Comparison of ENCODE assay signal across 8 cellular contexts in genomic region chr11:33259869-33260268, GRCh38. TPM values are rescaled to one million over a fixed set of nuclear protein-coding genes. Genes with fewer than 3 reads are reported as not detected.
DNase-seq lines count a peak whose midpoint lies in the region; ATAC-seq, FAIRE-seq and TF ChIP-seq lines count a peak whose summit lies in the region.

No MANE protein-coding gene starts in this region.

- WGBS in thyroid gland, 2 donors = 52 to 55% methylated on average over 2 of the region's 2 CpGs

- intact Hi-C loops in activated T-helper 2 cell treated with anti-CD3 and anti-CD28 coated beads, Interferon-gamma antibody, Interleukin-2, Interleukin-4, amounts not matched to agents 10 μg/mL and 5 μg/mL and 100 μg/mL, durations not matched to agents 14 hours and 24 hours and 36 hours (cut with micrococcal nuclease) = loop anchor here (5.0 to 10.0 kb wide), 3 partner anchors 65 to 792 kb away; partner anchors contain the start of genes CAPRIN1 and DEPDC7
- intact Hi-C loops in kidney (cut with DNase I) = no loop called here
- intact Hi-C loops in thyroid gland (cut with DNase I) = loop anchor here (5.0 kb wide), 1 partner anchor 93 kb away; no protein-coding TSS in a partner anchor

- no peak for ATAC-seq in activated CD4-positive, CD25-positive, alpha-beta regulatory T cell treated with anti-CD3 and anti-CD28 coated beads, Interleukin-2, amount 50 U/mL, for 24 hours
- no peak for ATAC-seq in HG02840 (IDR thresholded peaks at IDR 0.05; ENCODE audit: low FRiP score, unreplicated experiment)

- H3K4me3 Mint-ChIP-seq in activated T-cell treated with anti-CD3 and anti-CD28 coated beads, Interleukin-2, amount 50 U/mL, for 24 hours = peak overlapping the region; percentile 97
- peak overlapping the region; percentile 33 for H3K4me3 Mint-ChIP-seq in activated T-helper 2 cell treated with anti-CD3 and anti-CD28 coated beads, Interferon-gamma antibody, Interleukin-2, Interleukin-4, amounts not matched to agents 10 μg/mL and 5 μg/mL and 100 μg/mL, durations not matched to agents 14 hours and 24 hours and 36 hours (ENCODE audit: low read depth)

- H3K9me3 ChIP-seq in kidney (ENCODE audit: control insufficient read depth in 1 of 2, low read length in 2 of 2) (no peaks in the 10 kb centered on the region), thyroid gland (no peaks in the 10 kb centered on the region), WERI-Rb-1 (ENCODE audit: severe bottlenecking) (no peaks in the 10 kb centered on the region)

- peaks cover 0 to 18% of the 10 kb centered on the region in 2 donors for H3K4me1 ChIP-seq in kidney (ENCODE audit: control insufficient read depth in 1 of 2, insufficient read depth in 1 of 2, low read depth in 1 of 2, low read length in 2 of 2)
- H3K4me1 ChIP-seq in thyroid gland = peaks cover 41 to 42% of the 10 kb centered on the region in 2 donors

- TF ChIP-seq CTCF in kidney (IDR thresholded peaks at IDR 0.05; ENCODE audit: borderline replicate concordance, extremely low read depth, insufficient read depth) (no peak), thyroid gland (IDR thresholded peaks at IDR 0.05) (no peak), WERI-Rb-1 (IDR thresholded peaks at IDR 0.05; ENCODE audit: low read depth, low read length) (no peak)

- peak overlapping the region; percentile 6 for H3K27ac Mint-ChIP-seq in activated T-cell treated with anti-CD3 and anti-CD28 coated beads, Interleukin-2, amount 50 U/mL, for 24 hours
- no peak overlapping the region for H3K27ac Mint-ChIP-seq in activated T-helper 2 cell treated with anti-CD3 and anti-CD28 coated beads, Interferon-gamma antibody, Interleukin-2, Interleukin-4, amounts not matched to agents 10 μg/mL and 5 μg/mL and 100 μg/mL, durations not matched to agents 14 hours and 24 hours and 36 hours

- H3K27me3 Mint-ChIP-seq in activated T-cell treated with anti-CD3 and anti-CD28 coated beads, Interleukin-2, amount 50 U/mL, for 24 hours = no peaks in the 10 kb centered on the region
- H3K27me3 Mint-ChIP-seq in activated T-helper 2 cell treated with anti-CD3 and anti-CD28 coated beads, Interferon-gamma antibody, Interleukin-2, Interleukin-4, amounts not matched to agents 10 μg/mL and 5 μg/mL and 100 μg/mL, durations not matched to agents 14 hours and 24 hours and 36 hours (ENCODE audit: low read depth) = no peaks in the 10 kb centered on the region

- no peaks in the 10 kb centered on the region for H3K9me3 Mint-ChIP-seq in activated T-cell treated with anti-CD3 and anti-CD28 coated beads, Interleukin-2, amount 50 U/mL, for 24 hours
- H3K9me3 Mint-ChIP-seq in activated T-helper 2 cell treated with anti-CD3 and anti-CD28 coated beads, Interferon-gamma antibody, Interleukin-2, Interleukin-4, amounts not matched to agents 10 μg/mL and 5 μg/mL and 100 μg/mL, durations not matched to agents 14 hours and 24 hours and 36 hours = peaks cover 5% of the 10 kb centered on the region

- no peak for FAIRE-seq in kidney (lab: Jason Lieb, UNC)

- no peak for DNase-seq in activated T-cell treated with anti-CD3 and anti-CD28 coated beads, Interleukin-2, amount 50 U/mL, for 24 hours
- no peak for DNase-seq in activated T-cell treated with anti-CD3 and anti-CD28 coated beads, Interleukin-2, amount 50 U/mL, for 1 hour
- no peak for DNase-seq in activated T-helper 2 cell treated with anti-CD3 and anti-CD28 coated beads, Interferon-gamma antibody, Interleukin-2, Interleukin-4, amounts not matched to agents 10 μg/mL and 5 μg/mL and 100 μg/mL, durations not matched to agents 14 hours and 24 hours and 36 hours (ENCODE audit: low spot score)
- DNase-seq in kidney (no peak), thyroid gland (no peak), WERI-Rb-1 (no peak)

- peaks cover 51% of the 10 kb centered on the region for H3K4me1 Mint-ChIP-seq in activated T-cell treated with anti-CD3 and anti-CD28 coated beads, Interleukin-2, amount 50 U/mL, for 24 hours (ENCODE audit: low read depth)
- H3K4me1 Mint-ChIP-seq in activated T-helper 2 cell treated with anti-CD3 and anti-CD28 coated beads, Interferon-gamma antibody, Interleukin-2, Interleukin-4, amounts not matched to agents 10 μg/mL and 5 μg/mL and 100 μg/mL, durations not matched to agents 14 hours and 24 hours and 36 hours (ENCODE audit: low read depth) = peaks cover 35% of the 10 kb centered on the region

- H3K9ac ChIP-seq in kidney (ENCODE audit: low read length in 2 of 2) = peak overlapping the region; percentile 28 to 34

- no peaks in the 10 kb centered on the region for H3K36me3 ChIP-seq in kidney (ENCODE audit: control insufficient read depth in 1 of 2, insufficient read depth in 2 of 2, low read length in 2 of 2)
- no peaks in the 10 kb centered on the region for H3K36me3 ChIP-seq in thyroid gland
- peaks cover 7% of the 10 kb centered on the region; the same call in 1 of the 2 replicates for H3K36me3 ChIP-seq in WERI-Rb-1

- H3K36me3 Mint-ChIP-seq in activated T-cell treated with anti-CD3 and anti-CD28 coated beads, Interleukin-2, amount 50 U/mL, for 24 hours (ENCODE audit: low read depth) = peaks cover 9% of the 10 kb centered on the region
- H3K36me3 Mint-ChIP-seq in activated T-helper 2 cell treated with anti-CD3 and anti-CD28 coated beads, Interferon-gamma antibody, Interleukin-2, Interleukin-4, amounts not matched to agents 10 μg/mL and 5 μg/mL and 100 μg/mL, durations not matched to agents 14 hours and 24 hours and 36 hours (ENCODE audit: low read depth) = peaks cover 14% of the 10 kb centered on the region

- TF ChIP-seq POLR2A in thyroid gland (IDR thresholded peaks at IDR 0.05) = no peak

- H3K4me3 ChIP-seq in kidney (ENCODE audit: low read length in 2 of 2) (peak overlapping the region; percentile 64 to 98), thyroid gland (replicated peaks in 1 of 3) (peak overlapping the region in 2 of 3 donors; percentile 91 to 92), WERI-Rb-1 (ENCODE audit: low read depth, low read length) (no peak overlapping the region)

- H3K27ac ChIP-seq in kidney (ENCODE audit: low read depth in 2 of 2, low read length in 2 of 2) (peak overlapping the region; percentile 9 to 63), thyroid gland (peak overlapping the region; percentile 99 to 100 (median 100)), WERI-Rb-1 (no peak overlapping the region)

- H3K27me3 ChIP-seq in thyroid gland (no peaks in the 10 kb centered on the region), WERI-Rb-1 (ENCODE audit: insufficient read depth, low read depth, severe bottlenecking) (no peaks in the 10 kb centered on the region)

RNA-seq across cellular contexts. Expression of gene HIPK3, which starts 2.7 kb away (rescaled TPM):
- 38.2 and 40.4 TPM in 2 replicates for total RNA-seq in activated T-helper 2 cell treated with anti-CD3 and anti-CD28 coated beads, Interferon-gamma antibody, Interleukin-2, Interleukin-4, amounts not matched to agents 10 μg/mL and 5 μg/mL and 100 μg/mL, durations not matched to agents 14 hours and 24 hours and 36 hours
- total RNA-seq in kidney = 162 TPM
- polyA plus RNA-seq in kidney (ENCODE audit: insufficient read depth, low read depth, low replicate concordance) = 17.3 TPM
- 100 to 1,000 TPM; 156 to 377 (median 216) TPM for total RNA-seq in thyroid gland
